1 cellular context compared by ENCODE assay signal in the genomic region with DNA sequence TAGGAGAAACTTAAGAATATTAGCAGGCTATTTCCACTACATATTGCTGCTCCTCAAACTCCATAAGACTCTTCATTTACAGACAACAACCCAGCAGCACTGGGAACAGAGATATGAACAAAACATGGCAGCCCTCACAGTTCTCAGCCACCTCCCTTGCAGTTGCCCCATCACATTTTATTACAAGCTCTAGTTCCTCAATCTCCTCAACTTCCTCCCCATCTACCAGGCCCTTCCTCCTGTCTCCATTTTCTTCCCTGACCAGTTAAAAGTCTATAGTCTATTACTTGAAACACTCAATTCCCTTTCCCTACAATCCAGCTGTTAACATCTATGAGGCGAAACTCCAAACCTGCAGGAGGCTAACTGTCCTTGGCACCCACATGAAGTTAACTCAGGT.
TF ChIP-seq lines count a peak whose summit lies in the region.

No MANE protein-coding gene starts in this region.

TF ChIP-seq in K562, 482 proteins besides CTCF, POLR2A, EP300 and RAD21 (continued from another document):
- no peak for TF ChIP-seq HNRNPK (IDR thresholded peaks at IDR 0.05; ENCODE audit: low read depth, low read length, poor library complexity, severe bottlenecking)
- TF ChIP-seq JUND (IDR thresholded peaks at IDR 0.05; ENCODE audit: borderline replicate concordance, low read depth, low read length): no peak
- no peak for TF ChIP-seq JUND (tag; IDR thresholded peaks at IDR 0.05; ENCODE audit: borderline replicate concordance, low read depth, low read length)
